ENCODE assay signal across 10 cellular contexts in the genomic region with DNA sequence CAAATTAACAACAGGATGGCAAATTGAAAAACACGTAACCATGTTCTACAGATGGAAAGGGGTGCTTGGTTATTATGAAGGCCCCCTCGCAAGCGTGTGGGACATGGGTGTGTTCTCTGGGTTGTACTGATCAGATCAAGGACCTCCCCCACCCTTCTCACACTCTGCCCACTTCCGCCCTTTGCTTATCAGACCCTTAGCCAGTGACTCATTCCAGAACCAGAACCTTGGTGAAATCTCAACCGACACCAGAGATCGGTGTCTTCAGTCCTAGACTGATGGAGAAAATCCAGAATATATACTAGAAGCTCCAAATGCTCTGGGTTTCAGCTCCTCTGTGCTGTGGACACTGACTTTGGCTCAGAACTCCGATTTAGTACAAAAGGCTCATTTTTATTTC.
DNase-seq lines count a peak whose midpoint lies in the region; ATAC-seq and TF ChIP-seq lines count a peak whose summit lies in the region.
"Had no signal": no experiment of that assay in that cellular context is flagged by ENCODE, and none has a peak within 500 bp of the region (broad histone marks: within the 10 kb centered on the region; RNA-seq: fewer than 3 reads in every experiment).

No MANE protein-coding gene starts in this region.

- no peaks in the 10 kb centered on the region for H3K36me3 ChIP-seq in breast epithelium

- no peak for TF ChIP-seq POLR2A in breast epithelium (IDR thresholded peaks at IDR 0.05)

- TF ChIP-seq CTCF in breast epithelium (IDR thresholded peaks at IDR 0.05) = no peak

- H3K4me1 ChIP-seq in breast epithelium = no peaks in the 10 kb centered on the region

- no peaks in the 10 kb centered on the region for H3K27me3 ChIP-seq in breast epithelium

- H3K9me3 ChIP-seq in breast epithelium = no peaks in the 10 kb centered on the region

- no peak overlapping the region for H3K4me3 ChIP-seq in breast epithelium
- H3K4me3 ChIP-seq: lung had no signal

- intact Hi-C loops in breast epithelium (cut with DNase I; ENCODE audit: low total_unique reads) = no loop called here

- no peak overlapping the region for H3K27ac ChIP-seq in breast epithelium

- peak; percentile 41 for DNase-seq in effector CD4-positive, alpha-beta T cell
- DNase-seq in NCI-H2171 (lab: John Stamatoyannopoulos, UW) = no peak
- DNase-seq in NCI-H2081 (lab: John Stamatoyannopoulos, UW) = no peak
- no peak for DNase-seq in NCI-H187 (lab: John Stamatoyannopoulos, UW)
- DNase-seq in breast epithelium (ENCODE audit: low spot score in 2 of 2) = no peak
- DNase-seq: NCI-H748 treated with DMSO at 0.1 percent for 48 hours had no signal

- ATAC-seq in GM18868 (IDR thresholded peaks at IDR 0.05; ENCODE audit: unreplicated experiment) (peak; percentile 64), GM21723 (IDR thresholded peaks at IDR 0.05; ENCODE audit: unreplicated experiment) (peak; percentile 36), HG03575 (IDR thresholded peaks at IDR 0.05; ENCODE audit: extremely low read depth, insufficient number of reproducible peaks, low FRiP score, unreplicated experiment) (peak; percentile 21)
